In genomic region chrX:134161162-134161561, GRCh38 we compare ENCODE assay signal across 11 cellular contexts.
DNase-seq lines count a peak whose midpoint lies in the region; ATAC-seq and TF ChIP-seq lines count a peak whose summit lies in the region.
"Had no signal": no experiment of that assay in that cellular context is flagged by ENCODE, and none has a peak within 500 bp of the region (broad histone marks: within the 10 kb centered on the region; RNA-seq: fewer than 3 reads in every experiment).

No MANE protein-coding gene starts in this region.

- no peaks in the 10 kb centered on the region for H3K36me3 Mint-ChIP-seq in activated naive CD8-positive, alpha-beta T cell treated with anti-CD3 and anti-CD28 coated beads, Interleukin-2, amount 50 U/mL, for 24 hours (ENCODE audit: low read depth)
- no peaks in the 10 kb centered on the region for H3K36me3 Mint-ChIP-seq in type B pancreatic cell

- peaks cover 29% of the 10 kb centered on the region for H3K4me1 Mint-ChIP-seq in activated naive CD8-positive, alpha-beta T cell treated with anti-CD3 and anti-CD28 coated beads, Interleukin-2, amount 50 U/mL, for 24 hours
- H3K4me1 Mint-ChIP-seq in type B pancreatic cell (ENCODE audit: unreplicated experiment), result no peaks in the 10 kb centered on the region

- peak overlapping the region; percentile 58 for H3K27ac Mint-ChIP-seq in activated naive CD8-positive, alpha-beta T cell treated with anti-CD3 and anti-CD28 coated beads, Interleukin-2, amount 50 U/mL, for 24 hours
- no peak overlapping the region for H3K27ac Mint-ChIP-seq in type B pancreatic cell

- no peak overlapping the region for H3K4me3 Mint-ChIP-seq in activated naive CD8-positive, alpha-beta T cell treated with anti-CD3 and anti-CD28 coated beads, Interleukin-2, amount 50 U/mL, for 24 hours
- H3K4me3 Mint-ChIP-seq in type B pancreatic cell, result no peak overlapping the region

- no peak for TF ChIP-seq CTCF in type B pancreatic cell (conservative IDR thresholded peaks at IDR 0.05)

- no peaks in the 10 kb centered on the region for H3K27me3 Mint-ChIP-seq in activated naive CD8-positive, alpha-beta T cell treated with anti-CD3 and anti-CD28 coated beads, Interleukin-2, amount 50 U/mL, for 24 hours
- H3K27me3 Mint-ChIP-seq in type B pancreatic cell, result no peaks in the 10 kb centered on the region

- DNase-seq in activated naive CD8-positive, alpha-beta T cell treated with anti-CD3 and anti-CD28 coated beads, Interleukin-2, amount 50 U/mL, for 24 hours, result no peak
- DNase-seq in type B pancreatic cell (ENCODE audit: extremely low spot score, unreplicated experiment), result no peak
- no peak for DNase-seq in activated T-cell treated with anti-CD3 and anti-CD28 coated beads for 4 hours
- no peak for DNase-seq in RKO (ENCODE audit: low spot score)
- no peak for DNase-seq in H4 (ENCODE audit: low spot score)
- DNase-seq: NCI-H2029, SHP77 treated with DMSO at 0.1 percent for 48 hours had no signal

- H3K9me3 Mint-ChIP-seq in activated naive CD8-positive, alpha-beta T cell treated with anti-CD3 and anti-CD28 coated beads, Interleukin-2, amount 50 U/mL, for 24 hours, result no peaks in the 10 kb centered on the region
- no peaks in the 10 kb centered on the region for H3K9me3 Mint-ChIP-seq in type B pancreatic cell

- ATAC-seq in GM18861 (IDR thresholded peaks at IDR 0.05; ENCODE audit: unreplicated experiment) (peak; percentile 90), GM21381 (IDR thresholded peaks at IDR 0.05; ENCODE audit: unreplicated experiment) (peak; percentile 79), HG03060 (IDR thresholded peaks at IDR 0.05; ENCODE audit: low read depth, unreplicated experiment) (peak; percentile 82)
- ATAC-seq in activated naive CD8-positive, alpha-beta T cell treated with anti-CD3 and anti-CD28 coated beads, Interleukin-2, amount 50 U/mL, for 24 hours, result no peak
- ATAC-seq: activated CD4-positive, CD25-positive, alpha-beta regulatory T cell treated with anti-CD3 and anti-CD28 coated beads, Interleukin-2, amount 50 U/mL, for 24 hours had no signal
